In the genomic region with DNA sequence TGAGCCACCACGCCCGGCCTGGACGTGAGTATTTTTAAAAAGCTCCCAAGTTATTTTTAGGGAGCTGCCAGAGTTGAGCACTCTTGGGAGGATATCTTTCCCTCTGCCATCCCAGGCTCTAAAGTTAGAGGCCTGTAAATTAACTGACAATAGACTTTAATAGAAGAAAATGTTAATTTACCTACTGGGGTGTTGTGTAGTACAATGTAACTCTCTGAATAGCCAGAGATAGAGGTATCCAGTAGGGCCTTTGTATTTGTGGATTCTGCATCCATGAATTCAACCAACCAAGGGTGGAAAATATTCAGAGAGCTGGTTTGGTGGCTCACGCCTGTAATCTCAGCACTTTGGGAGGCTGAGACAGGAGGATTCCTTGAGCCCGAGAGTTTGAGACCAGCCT, we compare ENCODE assay signal across 19 cellular contexts.
"Had no signal": no experiment of that assay in that cellular context is flagged by ENCODE, and none has a peak within 500 bp of the region (broad histone marks: within the 10 kb centered on the region; RNA-seq: fewer than 3 reads in every experiment).

No MANE protein-coding gene starts in this region.

- H3K4me2 ChIP-seq: hepatocyte had no signal

- DNase-seq: dermis blood vessel endothelial cell; dorsolateral prefrontal cortex; effector CD4-positive, alpha-beta T cell; effector memory CD4-positive, alpha-beta T cell; foreskin keratinocyte; heart left ventricle; hypothalamus; left cardiac atrium; left lung; left ventricle myocardium superior; lower lobe of right lung; mesenchymal stem cell; mucosa of descending colon; naive B cell had no signal

- H3K27ac ChIP-seq: coronary artery, dorsolateral prefrontal cortex, esophagus muscularis mucosa, foreskin keratinocyte, gastroesophageal sphincter, heart left ventricle, hepatocyte, left lung, lower lobe of right lung had no signal

- H3K9me3 Mint-ChIP-seq: mesothelial cell of epicardium had no signal

- H2AFZ ChIP-seq: hepatocyte had no signal

- H3K9me3 ChIP-seq: esophagus muscularis mucosa, gastroesophageal sphincter, heart left ventricle, left lung, lower lobe of right lung, mucosa of descending colon had no signal

- H3K4me3 Mint-ChIP-seq: mesothelial cell of epicardium, naive B cell had no signal

- H3K27ac Mint-ChIP-seq: mesothelial cell of epicardium had no signal

- H3K79me2 ChIP-seq: hepatocyte had no signal

- H3K4me1 Mint-ChIP-seq: mesothelial cell of epicardium had no signal

- H3K36me3 Mint-ChIP-seq: mesothelial cell of epicardium, naive B cell had no signal

- ATAC-seq: foreskin keratinocyte, gastroesophageal sphincter, heart left ventricle, left cardiac atrium, left lung, left ventricle myocardium superior, lower lobe of right lung, mucosa of descending colon had no signal

- H3K36me3 ChIP-seq: esophagus muscularis mucosa, gastroesophageal sphincter, heart left ventricle, left lung, lower lobe of right lung had no signal

- H3K27me3 ChIP-seq: dorsolateral prefrontal cortex, esophagus muscularis mucosa, foreskin keratinocyte, gastroesophageal sphincter, hepatocyte, left lung had no signal

- H3K4me1 ChIP-seq: esophagus muscularis mucosa, foreskin keratinocyte, gastroesophageal sphincter, heart left ventricle, left lung, lower lobe of right lung had no signal

- H3K4me3 ChIP-seq: coronary artery, dorsolateral prefrontal cortex, esophagus muscularis mucosa, gastroesophageal sphincter, heart left ventricle, hepatocyte, left lung, lower lobe of right lung, mucosa of descending colon had no signal
